Comparison of ENCODE assay signal across 8 cellular contexts in genomic region chr1:47388548-47389238, GRCh38. TPM values are rescaled to one million over a fixed set of nuclear protein-coding genes. Genes with fewer than 3 reads are reported as not detected.
A peak's percentile ranks its signal among the peaks of the same experiment; 100 is the strongest.
DNase-seq lines count a peak whose midpoint lies in the region; ATAC-seq, FAIRE-seq and TF ChIP-seq lines count a peak whose summit lies in the region.

No MANE protein-coding gene starts in this region.

- H3K27me3 ChIP-seq in colonic mucosa (no peaks in the 10 kb centered on the region), right lobe of liver (no peaks in the 10 kb centered on the region)

- no peak for TF ChIP-seq POLR2A in right lobe of liver (IDR thresholded peaks at IDR 0.05)

- CTCF ChIA-PET in HEK293 (lab: Yijun Ruan, JAX), result interaction anchor here (0.6 to 8.1 kb wide), 36 partner anchors 7 to 1132 kb away, joined by 3 to 151 read pairs (median 4); partner anchors contain the start of gene FOXD2

- FAIRE-seq in G401.6 (lab: Jason Lieb, UNC), result peak; percentile 50

- intact Hi-C loops in colonic mucosa (cut with DNase I) (no loop called here), right lobe of liver (cut with DNase I) (no loop called here)

- H3K27ac ChIP-seq in HEK293 (ENCODE audit: extremely low read depth, low read depth, low read length), result no peak overlapping the region
- no peak overlapping the region for H3K27ac ChIP-seq in VCaP
- no peak overlapping the region for H3K27ac ChIP-seq in colonic mucosa
- no peak overlapping the region for H3K27ac ChIP-seq in right lobe of liver

- H3K36me3 ChIP-seq in HEK293 (ENCODE audit: control insufficient read depth in 2 of 2, insufficient read depth in 1 of 2, low read length in 2 of 2) (no peaks in the 10 kb centered on the region), colonic mucosa (no peaks in the 10 kb centered on the region), right lobe of liver (no peaks in the 10 kb centered on the region)

- no peaks in the 10 kb centered on the region for H3K9me3 ChIP-seq in HEK293 (ENCODE audit: control insufficient read depth, insufficient read depth, low read depth, low read length)
- no peaks in the 10 kb centered on the region for H3K9me3 ChIP-seq in colonic mucosa
- H3K9me3 ChIP-seq in right lobe of liver, result no peaks in the 10 kb centered on the region

- 61% methylated on average over 3 of the region's 7 CpGs for WGBS in right lobe of liver (ENCODE audit: insufficient coverage, low coverage, low lambda C conversion rate, missing lambda C conversion rate)

- H3K4me3 ChIP-seq in HEK293 (ENCODE audit: low read depth, low read length) (no peak overlapping the region), colonic mucosa (no peak overlapping the region), right lobe of liver (no peak overlapping the region)

- peak; percentile 90 to 95 (median 92) for ATAC-seq in right lobe of liver
- no peak for ATAC-seq in HG03354 (IDR thresholded peaks at IDR 0.05; ENCODE audit: poor library complexity, severe bottlenecking, unreplicated experiment)

- DNase-seq in NCI-H1694 (lab: John Stamatoyannopoulos, UW), result peak; percentile 70
- peak; percentile 86 for DNase-seq in colonic mucosa
- DNase-seq in right lobe of liver, result peak in 2 of 3 donors; percentile 53 to 68
- DNase-seq in stimulated activated CD8-positive, alpha-beta memory T cell treated with anti-CD3 and anti-CD28 coated beads, Interleukin-2, amount 100 ng/mL, for 48 hours (ENCODE audit: low read depth in 2 of 2), result peak; percentile 9 to 38

- TF ChIP-seq CTCF in HEK293 (tag by site-specific recombination; IDR thresholded peaks at IDR 0.05) (peak; percentile 79), VCaP (conservative IDR thresholded peaks at IDR 0.05) (peak; percentile 83), colonic mucosa (IDR thresholded peaks at IDR 0.05) (peak; percentile 67), right lobe of liver (IDR thresholded peaks at IDR 0.05) (peak; percentile 69 to 79 (median 70))

- H3K4me1 ChIP-seq in HEK293 (ENCODE audit: control insufficient read depth, insufficient read depth, low read length) (no peaks in the 10 kb centered on the region), colonic mucosa (no peaks in the 10 kb centered on the region), right lobe of liver (no peaks in the 10 kb centered on the region)

- H3K9ac ChIP-seq in colonic mucosa (ENCODE audit: low read depth in 2 of 2, low read length in 2 of 2), result no peak overlapping the region

- POLR2A ChIA-PET in HEK293 (lab: Yijun Ruan, JAX), result interaction anchor here (0.5 to 1.6 kb wide), 5 partner anchors 13 to 337 kb away, joined by 3 to 7 read pairs (median 3); partner anchors contain the start of gene FOXD2

TF ChIP-seq in HEK293, 187 proteins besides CTCF, POLR2A, EP300 and RAD21 (continues in another document):
- TF ChIP-seq SP3 (tag by site-specific recombination; IDR thresholded peaks at IDR 0.05) (no peak), ZNF223 (tag by site-specific recombination; IDR thresholded peaks at IDR 0.05) (peak; percentile 70; the same call in 1 of the 2 replicates), ZNF610 (tag by site-specific recombination; IDR thresholded peaks at IDR 0.05; ENCODE audit: borderline replicate concordance) (no peak), KLF7 (tag by site-specific recombination; IDR thresholded peaks at IDR 0.05; ENCODE audit: borderline replicate concordance) (no peak), ZNF132 (tag by site-specific recombination; IDR thresholded peaks at IDR 0.05; ENCODE audit: borderline replicate concordance) (no peak), AEBP2 (tag by site-specific recombination; IDR thresholded peaks at IDR 0.05; ENCODE audit: borderline replicate concordance) (no peak), ZNF404 (tag by site-specific recombination; IDR thresholded peaks at IDR 0.05) (no peak), PBX3 (CRISPR knock-in tag; IDR thresholded peaks at IDR 0.05) (no peak), ZNF624 (tag by site-specific recombination; IDR thresholded peaks at IDR 0.05) (no peak), OVOL3 (tag by site-specific recombination; IDR thresholded peaks at IDR 0.05) (no peak), ZNF23 (tag by site-specific recombination; IDR thresholded peaks at IDR 0.05; ENCODE audit: borderline replicate concordance) (no peak), KLF10 (tag by site-specific recombination; IDR thresholded peaks at IDR 0.05) (no peak), ZBTB7A (tag by site-specific recombination; IDR thresholded peaks at IDR 0.05; ENCODE audit: low read depth) (no peak), PRDM2 (tag by site-specific recombination; IDR thresholded peaks at IDR 0.05; ENCODE audit: borderline replicate concordance) (no peak), ZNF2 (tag by site-specific recombination; IDR thresholded peaks at IDR 0.05) (peak; percentile 58; the same call in 1 of the 2 replicates), ZNF10 (tag by site-specific recombination; IDR thresholded peaks at IDR 0.05) (no peak), ZNF585B (tag by site-specific recombination; IDR thresholded peaks at IDR 0.05) (no peak), ZBTB17 (tag by site-specific recombination; IDR thresholded peaks at IDR 0.05) (peak; percentile 86), ZBTB21 (tag by site-specific recombination; IDR thresholded peaks at IDR 0.05) (no peak), ZNF433 (tag by site-specific recombination; IDR thresholded peaks at IDR 0.05; ENCODE audit: low read depth) (no peak)

RNA-seq across cellular contexts. Expression of gene FOXE3, which starts 27.4 kb away (rescaled TPM):
- total RNA-seq in colonic mucosa (under 1 TPM; 0.11 to 0.49 TPM), right lobe of liver (not detected)

RNA-seq across cellular contexts. Expression of gene FOXD2, which starts 49.2 kb away (rescaled TPM):
- total RNA-seq in colonic mucosa (10 to 100 TPM; 22.5 to 25.1 TPM), right lobe of liver (under 1 TPM; 0.25 to 0.86 (median 0.41) TPM)

RNA-seq across cellular contexts. Expression of gene CMPK1, which starts 55.1 kb away (rescaled TPM):
- total RNA-seq in colonic mucosa (100 to 1,000 TPM; 172 to 254 TPM), right lobe of liver (100 to 1,000 TPM; 101 to 160 (median 133) TPM)

Comparison
In these comparisons a context has a peak if more than half of its experiments do, and no peak if none do; other contexts are left out.
1. DNase-seq: peak in every context shown above with its lines; median percentile 86 in colonic mucosa; 70 in NCI-H1694; 60 in right lobe of liver; 24 in stimulated activated CD8-positive, alpha-beta memory T cell treated with anti-CD3 and anti-CD28 coated beads, Interleukin-2, amount 100 ng/mL, for 48 hours.
2. RNA of gene FOXD2, which starts 49.2 kb away (total RNA-seq): 22.5 to 25.1 TPM in colonic mucosa; 0.25 to 0.86 TPM in right lobe of liver; every median in the first group is over 10 times any median in the second.
3. Peak in every context shown above with its lines, with median percentiles within 50 percentile points of each other: CTCF ChIP-seq.